1 cellular context compared by ENCODE assay signal in the genomic region with DNA sequence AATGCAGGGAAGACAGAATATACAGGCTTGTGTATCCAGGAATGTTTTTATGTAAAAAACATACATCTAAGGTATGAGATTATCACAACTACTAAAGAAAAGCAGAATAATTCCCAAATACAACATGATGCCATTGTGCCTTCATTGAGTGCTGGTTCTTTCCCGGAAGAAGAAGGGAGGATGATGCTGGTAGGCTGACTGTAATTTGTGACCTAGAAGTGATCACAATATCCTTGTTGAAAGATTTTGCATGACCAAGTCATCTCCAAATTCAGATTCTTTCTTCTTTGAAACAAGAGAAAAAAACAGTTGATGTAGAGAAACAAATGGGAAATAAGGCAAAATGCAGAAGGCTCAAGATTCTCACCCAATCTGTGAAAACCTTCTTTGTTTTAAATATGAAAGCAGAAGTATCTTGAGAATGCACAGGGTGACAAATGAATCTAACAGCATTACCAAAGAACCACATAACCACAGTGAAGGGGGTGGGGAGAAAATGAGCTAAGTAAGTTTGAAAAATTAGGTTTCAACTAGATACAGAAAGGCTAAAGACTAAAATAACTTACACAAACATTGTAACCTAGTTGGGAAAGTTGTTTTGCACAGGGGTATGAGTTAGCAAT.
TF ChIP-seq lines count a peak whose summit lies in the region.

No MANE protein-coding gene starts in this region.

TF ChIP-seq in SK-N-SH, 30 proteins besides CTCF, POLR2A, EP300 and RAD21 (continued from another document):
- TF ChIP-seq CHD2 (IDR thresholded peaks at IDR 0.05; ENCODE audit: low read length, partially characterized antibody) (no peak), GATA2 (CRISPR knock-in tag; IDR thresholded peaks at IDR 0.05) (no peak), RXRA (IDR thresholded peaks at IDR 0.05; ENCODE audit: borderline replicate concordance, low read depth) (no peak), FOXJ3 (CRISPR knock-in tag; IDR thresholded peaks at IDR 0.05) (no peak), REST (IDR thresholded peaks at IDR 0.05; ENCODE audit: low read depth, low read length) (no peak), NFIC (IDR thresholded peaks at IDR 0.05; ENCODE audit: borderline replicate concordance) (no peak), TCF12 (IDR thresholded peaks at IDR 0.05) (no peak), EZH2phosphoT487 (IDR thresholded peaks at IDR 0.05; ENCODE audit: borderline replicate concordance, low read depth) (no peak), NRF1 (IDR thresholded peaks at IDR 0.05; ENCODE audit: low read depth, low read length) (no peak), FOXM1 (IDR thresholded peaks at IDR 0.05; ENCODE audit: low read depth) (no peak), TEAD4 (IDR thresholded peaks at IDR 0.05; ENCODE audit: borderline replicate concordance, insufficient read depth) (no peak)
- TF ChIP-seq, protein P1, sequence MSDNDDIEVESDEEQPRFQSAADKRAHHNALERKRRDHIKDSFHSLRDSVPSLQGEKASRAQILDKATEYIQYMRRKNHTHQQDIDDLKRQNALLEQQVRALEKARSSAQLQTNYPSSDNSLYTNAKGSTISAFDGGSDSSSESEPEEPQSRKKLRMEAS (IDR thresholded peaks at IDR 0.05; ENCODE audit: low read depth), result no peak
